Comparison of ENCODE assay signal across 8 cellular contexts in genomic region chr7:7181519-7182155, GRCh38. TPM values are rescaled to one million over a fixed set of nuclear protein-coding genes. Genes with fewer than 3 reads are reported as not detected.
DNase-seq lines count a peak whose midpoint lies in the region; ATAC-seq lines count a peak whose summit lies in the region.

No MANE protein-coding gene starts in this region.

- ATAC-seq in activated CD8-positive, alpha-beta memory T cell treated with anti-CD3 and anti-CD28 coated beads, Interleukin-2, amount 10 ng/mL, durations not matched to agents 7 days and 5 days = peak; percentile 46
- peak; percentile 37 for ATAC-seq in HG02884 (IDR thresholded peaks at IDR 0.05; ENCODE audit: unreplicated experiment)
- peak; percentile 50 for ATAC-seq in memory B cell (ENCODE audit: low read depth)

- H3K27me3 Mint-ChIP-seq in activated CD8-positive, alpha-beta memory T cell treated with anti-CD3 and anti-CD28 coated beads, Interleukin-2, amount 10 ng/mL, durations not matched to agents 7 days and 5 days = no peaks in the 10 kb centered on the region
- H3K27me3 Mint-ChIP-seq in memory B cell = no peaks in the 10 kb centered on the region

- peak; percentile 74 for DNase-seq in activated CD8-positive, alpha-beta memory T cell treated with anti-CD3 and anti-CD28 coated beads, Interleukin-2, amount 10 ng/mL, durations not matched to agents 7 days and 5 days
- DNase-seq in activated CD8-positive, alpha-beta memory T cell treated with anti-CD3 and anti-CD28 coated beads for 24 hours = no peak
- DNase-seq in NCI-H1694 treated with DMSO at 0.1 percent for 48 hours (lab: John Stamatoyannopoulos, UW) (peak; percentile 21), memory B cell (ENCODE audit: low spot score in 2 of 2) (peak; percentile 49 to 58)
- peak; percentile 25 for DNase-seq in activated CD4-positive, alpha-beta T cell treated with anti-CD3 and anti-CD28 coated beads for 1 hour
- DNase-seq in effector CD4-positive, alpha-beta T cell = peak; percentile 37
- peak; percentile 37 for DNase-seq in stimulated activated naive CD4-positive, alpha-beta T cell treated with Interleukin-2 at 50 U/mL for 16 hours (lab: John Stamatoyannopoulos, UW)

- peak overlapping the region; percentile 84 for H3K4me3 Mint-ChIP-seq in activated CD8-positive, alpha-beta memory T cell treated with anti-CD3 and anti-CD28 coated beads, Interleukin-2, amount 10 ng/mL, durations not matched to agents 7 days and 5 days
- H3K4me3 Mint-ChIP-seq in memory B cell = peak overlapping the region; percentile 93

- H3K4me1 Mint-ChIP-seq in activated CD8-positive, alpha-beta memory T cell treated with anti-CD3 and anti-CD28 coated beads, Interleukin-2, amount 10 ng/mL, durations not matched to agents 7 days and 5 days = peaks cover 29% of the 10 kb centered on the region
- peaks cover 26% of the 10 kb centered on the region for H3K4me1 Mint-ChIP-seq in memory B cell

- CTCF ChIA-PET in activated CD8-positive, alpha-beta memory T cell treated with anti-CD3 and anti-CD28 coated beads, Interleukin-2, amount 10 ng/mL, durations not matched to agents 7 days and 5 days (lab: Charles Lee) = interaction anchor here (1.0 to 2.5 kb wide), 9 partner anchors 9 to 459 kb away, joined by 3 to 29 read pairs (median 5); partner anchors contain the start of gene UMAD1

- H3K36me3 Mint-ChIP-seq in activated CD8-positive, alpha-beta memory T cell treated with anti-CD3 and anti-CD28 coated beads, Interleukin-2, amount 10 ng/mL, durations not matched to agents 7 days and 5 days = peaks cover 19% of the 10 kb centered on the region
- peaks cover 11% of the 10 kb centered on the region for H3K36me3 Mint-ChIP-seq in memory B cell

- H3K9me3 Mint-ChIP-seq in activated CD8-positive, alpha-beta memory T cell treated with anti-CD3 and anti-CD28 coated beads, Interleukin-2, amount 10 ng/mL, durations not matched to agents 7 days and 5 days (ENCODE audit: low read depth) = no peaks in the 10 kb centered on the region
- H3K9me3 Mint-ChIP-seq in memory B cell = no peaks in the 10 kb centered on the region

- H3K27ac Mint-ChIP-seq in activated CD8-positive, alpha-beta memory T cell treated with anti-CD3 and anti-CD28 coated beads, Interleukin-2, amount 10 ng/mL, durations not matched to agents 7 days and 5 days = peak overlapping the region; percentile 98
- H3K27ac Mint-ChIP-seq in memory B cell = peak overlapping the region; percentile 98

RNA-seq across cellular contexts. Expression of gene C1GALT1, which starts 0.7 kb away (rescaled TPM):
- total RNA-seq in activated CD8-positive, alpha-beta memory T cell treated with anti-CD3 and anti-CD28 coated beads, Interleukin-2, amount 10 ng/mL, durations not matched to agents 7 days and 5 days = 10 to 100 TPM; 45.9 to 55.8 TPM
